Comparison of ENCODE assay signal across 8 cellular contexts in genomic region chr5:170791325-170791954, GRCh38. TPM values are rescaled to one million over a fixed set of nuclear protein-coding genes. Genes with fewer than 3 reads are reported as not detected.
DNase-seq lines count a peak whose midpoint lies in the region; ATAC-seq and TF ChIP-seq lines count a peak whose summit lies in the region.

No MANE protein-coding gene starts in this region.

- H2AFZ ChIP-seq in OCI-LY1 (ENCODE audit: low read length), result no peak overlapping the region

- ATAC-seq in upper lobe of right lung, result peak; percentile 86

- no peaks in the 10 kb centered on the region for H3K9me2 ChIP-seq in OCI-LY1 (ENCODE audit: low read depth, low read length)

- no peak overlapping the region for H3K4me2 ChIP-seq in OCI-LY1 (ENCODE audit: low read length)

- H3K36me3 ChIP-seq in OCI-LY1 (ENCODE audit: insufficient read depth, low read length) (no peaks in the 10 kb centered on the region), colonic mucosa (no peaks in the 10 kb centered on the region), upper lobe of right lung (no peaks in the 10 kb centered on the region)

- peak; percentile 58 for TF ChIP-seq CTCF in OCI-LY1 (IDR thresholded peaks at IDR 0.05; ENCODE audit: low read length)
- TF ChIP-seq CTCF in colonic mucosa (IDR thresholded peaks at IDR 0.05), result peak; percentile 24
- TF ChIP-seq CTCF in upper lobe of right lung (IDR thresholded peaks at IDR 0.05), result peak; percentile 61

- H3K4me3 ChIP-seq in OCI-LY1 (ENCODE audit: low read depth, low read length, poor library complexity, severe bottlenecking) (no peak overlapping the region), colonic mucosa (no peak overlapping the region), upper lobe of right lung (no peak overlapping the region)

- peak in 2 of 3 donors; percentile 2 to 10 for DNase-seq in stimulated activated CD4-positive, alpha-beta T cell treated with anti-CD3 and anti-CD28 coated beads, Interleukin-12 subunit alpha, Interleukin-12 subunit beta, amount 100 ng/mL, for 48 hours (ENCODE audit: low read depth in 2 of 3, low spot score in 1 of 3)
- no peak for DNase-seq in stimulated activated CD4-positive, alpha-beta T cell treated with anti-CD3 and anti-CD28 coated beads, Interleukin-12 subunit alpha, Interleukin-12 subunit beta, amount 100 ng/mL, for 4 hours
- peak; percentile 32 for DNase-seq in HK-2 (ENCODE audit: unreplicated experiment)
- peak; percentile 70 for DNase-seq in colonic mucosa
- DNase-seq in left kidney (ENCODE audit: low read depth, low spot score), result peak; percentile 89
- no peak for DNase-seq in upper lobe of right lung
- DNase-seq in NK-92 treated with Interleukin-12 subunit alpha and Interleukin-12 subunit beta, amount 100 ng/mL, for 24 hours (lab: John Stamatoyannopoulos, UW), result no peak

- H3K79me2 ChIP-seq in OCI-LY1 (ENCODE audit: insufficient read depth, low read length), result no peaks in the 10 kb centered on the region

- intact Hi-C loops in colonic mucosa (cut with DNase I) (loop anchor here (2.0 to 5.0 kb wide), 2 partner anchors 47 to 154 kb away; no protein-coding TSS in a partner anchor), upper lobe of right lung (cut with DNase I) (loop anchor here (5.0 kb wide), 1 partner anchor 54 kb away; no protein-coding TSS in a partner anchor)

- no peaks in the 10 kb centered on the region for H3F3A ChIP-seq in OCI-LY1 (ENCODE audit: insufficient read depth, low read length)

- H3K9ac ChIP-seq in OCI-LY1 (ENCODE audit: low read length) (no peak overlapping the region), colonic mucosa (ENCODE audit: low read depth in 2 of 2, low read length in 2 of 2) (no peak overlapping the region)

- no peaks in the 10 kb centered on the region for H4K20me1 ChIP-seq in OCI-LY1 (ENCODE audit: insufficient read depth, low read length)

- H3K4me1 ChIP-seq in OCI-LY1 (ENCODE audit: insufficient read depth, low read length, severe bottlenecking) (no peaks in the 10 kb centered on the region), colonic mucosa (no peaks in the 10 kb centered on the region), upper lobe of right lung (no peaks in the 10 kb centered on the region)

- no peak overlapping the region for H3K27ac ChIP-seq in OCI-LY1 (ENCODE audit: low read depth, low read length, poor library complexity, severe bottlenecking)
- no peak overlapping the region for H3K27ac ChIP-seq in colonic mucosa
- no peak overlapping the region for H3K27ac ChIP-seq in upper lobe of right lung

- H3K27me3 ChIP-seq in OCI-LY1 (ENCODE audit: insufficient read depth, low read length) (no peaks in the 10 kb centered on the region), colonic mucosa (no peaks in the 10 kb centered on the region), upper lobe of right lung (no peaks in the 10 kb centered on the region)

- H3K9me3 ChIP-seq in OCI-LY1 (ENCODE audit: low read length), result no peaks in the 10 kb centered on the region
- H3K9me3 ChIP-seq in colonic mucosa, result no peaks in the 10 kb centered on the region
- no peaks in the 10 kb centered on the region for H3K9me3 ChIP-seq in upper lobe of right lung

RNA-seq across cellular contexts. Expression of gene GABRP, which starts 7.9 kb away (rescaled TPM):
- total RNA-seq in colonic mucosa (not detected), upper lobe of right lung (not detected)

Comparison
In these comparisons a context has a peak if more than half of its experiments do, and no peak if none do; other contexts are left out.
1. DNase-seq: peak in stimulated activated CD4-positive, alpha-beta T cell treated with anti-CD3 and anti-CD28 coated beads, Interleukin-12 subunit alpha, Interleukin-12 subunit beta, amount 100 ng/mL, for 48 hours (2 of 3), HK-2 (single experiment), colonic mucosa (single experiment) and left kidney (single experiment); none in stimulated activated CD4-positive, alpha-beta T cell treated with anti-CD3 and anti-CD28 coated beads, Interleukin-12 subunit alpha, Interleukin-12 subunit beta, amount 100 ng/mL, for 4 hours (single experiment), upper lobe of right lung (single experiment) and NK-92 treated with Interleukin-12 subunit alpha and Interleukin-12 subunit beta, amount 100 ng/mL, for 24 hours (single experiment).
2. Peak in every context shown above with its lines, with median percentiles within 50 percentile points of each other: CTCF ChIP-seq.